Comparison of ENCODE assay signal across 12 cellular contexts in genomic region chr18:36580266-36580665, GRCh38.
DNase-seq lines count a peak whose midpoint lies in the region; ATAC-seq and TF ChIP-seq lines count a peak whose summit lies in the region.
"Had no signal": no experiment of that assay in that cellular context is flagged by ENCODE, and none has a peak within 500 bp of the region (broad histone marks: within the 10 kb centered on the region; RNA-seq: fewer than 3 reads in every experiment).

No MANE protein-coding gene starts in this region.

- peak overlapping the region; percentile 25 to 67 for H3K27ac ChIP-seq in esophagus (ENCODE audit: low read depth in 2 of 2, low read length in 1 of 2)
- H3K27ac ChIP-seq: BLaER1 had no signal

- no peaks in the 10 kb centered on the region for H3K27me3 ChIP-seq in esophagus (ENCODE audit: control insufficient read depth in 1 of 2, insufficient read depth in 2 of 2, low read length in 2 of 2)
- H3K27me3 ChIP-seq: BLaER1 had no signal

- ATAC-seq in mucosa of descending colon = peak; percentile 34

- H3K4me3 Mint-ChIP-seq in activated naive CD4-positive, alpha-beta T cell treated with anti-CD3 and anti-CD28 coated beads for 36 hours = no peak overlapping the region
- H3K4me3 Mint-ChIP-seq: activated naive CD8-positive, alpha-beta T cell; nephron progenitor cell had no signal

- WGBS in esophagus, 2 donors = 43 to 52% methylated on average over 2 of the region's 2 CpGs

- TF ChIP-seq CTCF in mucosa of descending colon (IDR thresholded peaks at IDR 0.05) = no peak

- no peak overlapping the region for H3K4me3 ChIP-seq in esophagus (ENCODE audit: low read depth in 1 of 2, low read length in 2 of 2)
- no peak overlapping the region for H3K4me3 ChIP-seq in mucosa of descending colon
- H3K4me3 ChIP-seq: BLaER1 had no signal

- H3K36me3 Mint-ChIP-seq in activated naive CD4-positive, alpha-beta T cell treated with anti-CD3 and anti-CD28 coated beads for 36 hours (ENCODE audit: low read depth) = no peaks in the 10 kb centered on the region
- H3K36me3 Mint-ChIP-seq: activated naive CD8-positive, alpha-beta T cell had no signal

- H3K9me3 ChIP-seq in esophagus (ENCODE audit: control insufficient read depth in 2 of 2, insufficient read depth in 1 of 2, low read depth in 1 of 2, low read length in 1 of 2) (no peaks in the 10 kb centered on the region), mucosa of descending colon (no peaks in the 10 kb centered on the region)

- H3K36me3 ChIP-seq in esophagus (ENCODE audit: control insufficient read depth in 2 of 2, insufficient read depth in 2 of 2, low read length in 1 of 2) = no peaks in the 10 kb centered on the region
- H3K36me3 ChIP-seq in mucosa of descending colon (ENCODE audit: low read depth) = no peaks in the 10 kb centered on the region

- CTCF ChIA-PET in activated naive CD4-positive, alpha-beta T cell treated with anti-CD3 and anti-CD28 coated beads for 36 hours (lab: Charles Lee) = no interaction called here

- intact Hi-C loops in mucosa of descending colon (cut with DNase I, micrococcal nuclease) = no loop called here
- intact Hi-C loops in activated naive CD4-positive, alpha-beta T cell treated with anti-CD3 and anti-CD28 coated beads for 36 hours (cut with micrococcal nuclease) = no loop called here

- H3K27me3 Mint-ChIP-seq in activated naive CD4-positive, alpha-beta T cell treated with anti-CD3 and anti-CD28 coated beads for 36 hours (ENCODE audit: low read depth) = peaks cover 8% of the 10 kb centered on the region

- H3K4me1 Mint-ChIP-seq in activated naive CD4-positive, alpha-beta T cell treated with anti-CD3 and anti-CD28 coated beads for 36 hours (ENCODE audit: low read depth) = no peaks in the 10 kb centered on the region

- DNase-seq in AG08395 (ENCODE audit: low spot score) (peak; percentile 50), NCI-H69 (lab: John Stamatoyannopoulos, UW) (peak; percentile 44), mucosa of descending colon (no peak), NCI-H345 (lab: John Stamatoyannopoulos, UW) (no peak), GDM1 (lab: John Stamatoyannopoulos, UW) (no peak), NOMO-1 treated with DMSO at 0.1 percent for 48 hours (lab: John Stamatoyannopoulos, UW; ENCODE audit: unreplicated experiment) (no peak)
- DNase-seq in activated naive CD4-positive, alpha-beta T cell treated with anti-CD3 and anti-CD28 coated beads for 36 hours = no peak
- DNase-seq: activated CD4-positive, CD25-positive, alpha-beta regulatory T cell; nephron progenitor cell had no signal

- H3K9me3 Mint-ChIP-seq in activated naive CD4-positive, alpha-beta T cell treated with anti-CD3 and anti-CD28 coated beads for 36 hours = no peaks in the 10 kb centered on the region

- H3K4me1 ChIP-seq in esophagus (ENCODE audit: control insufficient read depth in 2 of 2, insufficient read depth in 2 of 2, low read length in 1 of 2) (peaks cover 0 to 2% of the 10 kb centered on the region in 2 donors), mucosa of descending colon (ENCODE audit: low read depth) (peaks cover 7% of the 10 kb centered on the region)
- H3K4me1 ChIP-seq: BLaER1 had no signal

- no peak overlapping the region for H3K27ac Mint-ChIP-seq in activated naive CD4-positive, alpha-beta T cell treated with anti-CD3 and anti-CD28 coated beads for 36 hours
- H3K27ac Mint-ChIP-seq: activated naive CD8-positive, alpha-beta T cell; nephron progenitor cell had no signal

Comparison
In these comparisons a context has a peak if more than half of its experiments do, and no peak if none do; other contexts are left out.
1. DNase-seq: peak in AG08395 (single experiment) and NCI-H69 (single experiment); none in mucosa of descending colon (0 of 3), NCI-H345 (single experiment), GDM1 (single experiment), activated naive CD4-positive, alpha-beta T cell treated with anti-CD3 and anti-CD28 coated beads for 36 hours (single experiment) and NOMO-1 treated with DMSO at 0.1 percent for 48 hours (single experiment).